13 cellular contexts compared by ENCODE assay signal in genomic region chr1:189206617-189207016, GRCh38.
DNase-seq lines count a peak whose midpoint lies in the region; ATAC-seq and TF ChIP-seq lines count a peak whose summit lies in the region.
"Had no signal": no experiment of that assay in that cellular context is flagged by ENCODE, and none has a peak within 500 bp of the region (broad histone marks: within the 10 kb centered on the region; RNA-seq: fewer than 3 reads in every experiment).

No MANE protein-coding gene starts in this region.

- H3K36me3 Mint-ChIP-seq in activated CD8-positive, alpha-beta memory T cell treated with anti-CD3 and anti-CD28 coated beads, Interleukin-2, amount 10 ng/mL, durations not matched to agents 7 days and 5 days, result no peaks in the 10 kb centered on the region

- peak; percentile 32 for DNase-seq in NCI-H226
- DNase-seq in astrocyte of the spinal cord (ENCODE audit: low read depth, low spot score), result peak; percentile 3
- peak; percentile 2 for DNase-seq in iris pigment epithelial cell (ENCODE audit: low read depth)
- no peak for DNase-seq in globus pallidus (ENCODE audit: low spot score)
- DNase-seq in GM03348 (ENCODE audit: low spot score), result no peak
- DNase-seq in activated CD8-positive, alpha-beta memory T cell treated with anti-CD3 and anti-CD28 coated beads, Interleukin-2, amount 10 ng/mL, durations not matched to agents 7 days and 5 days, result no peak
- DNase-seq: AML-193; Caco-2; CD4-positive, alpha-beta T cell; GDM1; HFFc6 had no signal

- H3K27ac Mint-ChIP-seq in activated CD8-positive, alpha-beta memory T cell treated with anti-CD3 and anti-CD28 coated beads, Interleukin-2, amount 10 ng/mL, durations not matched to agents 7 days and 5 days, result no peak overlapping the region
- H3K27ac Mint-ChIP-seq: CD4-positive, alpha-beta T cell; GM23338; HFFc6 had no signal

- H3K27me3 Mint-ChIP-seq in activated CD8-positive, alpha-beta memory T cell treated with anti-CD3 and anti-CD28 coated beads, Interleukin-2, amount 10 ng/mL, durations not matched to agents 7 days and 5 days, result no peaks in the 10 kb centered on the region
- H3K27me3 Mint-ChIP-seq: CD4-positive, alpha-beta T cell had no signal

- ATAC-seq in activated CD8-positive, alpha-beta memory T cell treated with anti-CD3 and anti-CD28 coated beads, Interleukin-2, amount 10 ng/mL, durations not matched to agents 7 days and 5 days, result no peak
- ATAC-seq: GM23338, HCT116 had no signal

- CTCF ChIA-PET in activated CD8-positive, alpha-beta memory T cell treated with anti-CD3 and anti-CD28 coated beads, Interleukin-2, amount 10 ng/mL, durations not matched to agents 7 days and 5 days (lab: Charles Lee), result no interaction called here

- H3K4me3 Mint-ChIP-seq in activated CD8-positive, alpha-beta memory T cell treated with anti-CD3 and anti-CD28 coated beads, Interleukin-2, amount 10 ng/mL, durations not matched to agents 7 days and 5 days, result no peak overlapping the region
- H3K4me3 Mint-ChIP-seq: CD4-positive, alpha-beta T cell; GM23338; HFFc6 had no signal

- no peak overlapping the region for H3K4me3 ChIP-seq in astrocyte of the spinal cord (ENCODE audit: low read depth, low read length)
- H3K4me3 ChIP-seq: GM23338 had no signal

- H3K9me3 Mint-ChIP-seq in activated CD8-positive, alpha-beta memory T cell treated with anti-CD3 and anti-CD28 coated beads, Interleukin-2, amount 10 ng/mL, durations not matched to agents 7 days and 5 days (ENCODE audit: low read depth), result no peaks in the 10 kb centered on the region

- TF ChIP-seq CTCF in astrocyte of the spinal cord (IDR thresholded peaks at IDR 0.05; ENCODE audit: low read depth, low read length), result no peak

- in situ Hi-C loops in astrocyte of the spinal cord (cut with HindIII; ENCODE audit: low sequenced_read_pairs), result no loop called here

- no peaks in the 10 kb centered on the region for H3K4me1 Mint-ChIP-seq in activated CD8-positive, alpha-beta memory T cell treated with anti-CD3 and anti-CD28 coated beads, Interleukin-2, amount 10 ng/mL, durations not matched to agents 7 days and 5 days
- H3K4me1 Mint-ChIP-seq: GM23338 had no signal

Comparison
In these comparisons a context has a peak if more than half of its experiments do, and no peak if none do; other contexts are left out.
1. DNase-seq: peak in NCI-H226 (single experiment), astrocyte of the spinal cord (single experiment) and iris pigment epithelial cell (single experiment); none in globus pallidus (single experiment), GM03348 (single experiment) and activated CD8-positive, alpha-beta memory T cell treated with anti-CD3 and anti-CD28 coated beads, Interleukin-2, amount 10 ng/mL, durations not matched to agents 7 days and 5 days (single experiment).